1 cellular context compared by ENCODE assay signal in genomic region chr19:18683955-18684641, GRCh38.
TF ChIP-seq lines count a peak whose summit lies in the region.

No MANE protein-coding gene starts in this region.

TF ChIP-seq in HepG2, 621 proteins besides CTCF, POLR2A, EP300 and RAD21:
- no peak for TF ChIP-seq ZNF503 (CRISPR knock-in tag; IDR thresholded peaks at IDR 0.05)
- peak; percentile 81; the same call in 1 of the 2 replicates for TF ChIP-seq FOXC1 (CRISPR knock-in tag; IDR thresholded peaks at IDR 0.05; ENCODE audit: borderline replicate concordance)
- TF ChIP-seq ZEB1 (IDR thresholded peaks at IDR 0.05; ENCODE audit: insufficient replicate concordance, low read depth): peak; percentile 78
- peak; percentile 41; the same call in 1 of the 2 replicates for TF ChIP-seq ZNF501 (CRISPR knock-in tag; IDR thresholded peaks at IDR 0.05)
- no peak for TF ChIP-seq MTF1 (CRISPR knock-in tag; IDR thresholded peaks at IDR 0.05)
- 0 out of 2 replicates have a peak, but pooled peaks have one; percentile 51 for TF ChIP-seq ZNF790 (CRISPR knock-in tag; IDR thresholded peaks at IDR 0.05; ENCODE audit: borderline replicate concordance)
- TF ChIP-seq TCF7L2 (IDR thresholded peaks at IDR 0.05; ENCODE audit: low read depth, low read length): no peak
- 0 out of 2 replicates have a peak, but pooled peaks have one; percentile 38 for TF ChIP-seq ZBTB39 (CRISPR knock-in tag; IDR thresholded peaks at IDR 0.05)
- TF ChIP-seq MXD3 (CRISPR knock-in tag; IDR thresholded peaks at IDR 0.05): 0 out of 2 replicates have a peak, but pooled peaks have one; percentile 9
- no peak for TF ChIP-seq POLR2AphosphoS2 (IDR thresholded peaks at IDR 0.05; ENCODE audit: low read depth, low read length)
- peak; percentile 13 for TF ChIP-seq TEAD3 (CRISPR knock-in tag; optimal IDR thresholded peaks at IDR 0.05; ENCODE audit: borderline replicate concordance)
- TF ChIP-seq SP4 (CRISPR knock-in tag; IDR thresholded peaks at IDR 0.05): 0 out of 2 replicates have a peak, but pooled peaks have one; percentile 1
- no peak for TF ChIP-seq POLR2G (IDR thresholded peaks at IDR 0.05; ENCODE audit: low read depth, low read length)
- peak; percentile 3; the same call in 1 of the 2 replicates for TF ChIP-seq RXRA (CRISPR knock-in tag; IDR thresholded peaks at IDR 0.05)
